In the genomic region with DNA sequence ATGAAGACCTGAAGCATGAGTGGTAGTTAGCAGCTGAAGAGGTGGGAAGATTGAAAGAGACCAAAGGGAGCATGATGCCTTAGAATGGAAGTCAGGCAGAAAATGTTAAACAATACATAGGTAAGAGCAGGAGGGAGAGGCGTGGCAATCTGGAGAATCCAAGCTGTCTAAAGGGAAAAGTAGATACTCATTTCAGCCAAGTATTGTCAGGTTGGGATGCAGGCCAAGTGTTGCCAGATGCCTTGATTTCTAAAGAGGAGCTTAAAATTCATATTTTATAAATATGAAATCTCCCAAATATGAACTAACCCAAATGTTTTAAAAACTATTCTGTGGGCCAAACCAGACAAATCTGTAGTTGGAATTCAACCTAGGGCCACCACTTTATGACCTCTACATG, we compare ENCODE assay signal across 20 cellular contexts. TPM values are rescaled to one million over a fixed set of nuclear protein-coding genes. Genes with fewer than 3 reads are reported as not detected.
DNase-seq lines count a peak whose midpoint lies in the region; ATAC-seq, FAIRE-seq and TF ChIP-seq lines count a peak whose summit lies in the region.
"Had no signal": no experiment of that assay in that cellular context is flagged by ENCODE, and none has a peak within 500 bp of the region (broad histone marks: within the 10 kb centered on the region; RNA-seq: fewer than 3 reads in every experiment).

No MANE protein-coding gene starts in this region.

- H3K9ac ChIP-seq in GM12878 (ENCODE audit: control insufficient read depth, insufficient read depth, low read length) = no peak overlapping the region

- DNase-seq in DMS53 (lab: John Stamatoyannopoulos, UW) = peak; percentile 33
- DNase-seq in DMS53 treated with DMSO at 0.1 percent for 48 hours (lab: John Stamatoyannopoulos, UW; ENCODE audit: unreplicated experiment) = no peak
- no peak for DNase-seq in right cardiac atrium
- DNase-seq in cardiac septum (ENCODE audit: low spot score) = no peak
- DNase-seq in GM12878 (ENCODE audit: low read depth, low spot score) = no peak
- DNase-seq in thoracic aorta (ENCODE audit: low spot score) = no peak
- no peak for DNase-seq in NCI-H526 (lab: John Stamatoyannopoulos, UW)
- DNase-seq: dermis blood vessel endothelial cell; islet precursor cell; NCI-H1436 treated with DMSO at 0.1 percent for 48 hours; NCI-H774; stimulated activated CD4-positive, alpha-beta T cell treated with anti-CD3 and anti-CD28 coated beads, Interleukin-4, amount 100 ng/mL, for 1 hour; stimulated activated CD8-positive, alpha-beta memory T cell treated with anti-CD3 and anti-CD28 coated beads, Interleukin-4, amount 100 ng/mL, for 48 hours had no signal

- RAD21 ChIA-PET in GM12878 (lab: Charles Lee; ENCODE audit: unreplicated experiment) = interaction anchor here (1.0 to 2.3 kb wide), 3 partner anchors 12 to 163 kb away, joined by 5 to 9 read pairs (median 6); no protein-coding TSS in a partner anchor

- no peak for ATAC-seq in right cardiac atrium
- no peak for ATAC-seq in GM12878
- ATAC-seq in thoracic aorta (ENCODE audit: insufficient number of reproducible peaks, low FRiP score, low read depth) = no peak
- no peak for ATAC-seq in GM18870 (IDR thresholded peaks at IDR 0.05; ENCODE audit: unreplicated experiment)
- ATAC-seq: esophagus mucosa, WTC11 had no signal

- H3K4me1 ChIP-seq in right cardiac atrium (ENCODE audit: control insufficient read depth, insufficient read depth, low read length) (peaks cover 6% of the 10 kb centered on the region), GM12878 (ENCODE audit: control insufficient read depth, insufficient read depth, low read length) (peaks cover 13% of the 10 kb centered on the region), thoracic aorta (ENCODE audit: control insufficient read depth in 1 of 2, low read depth in 2 of 2) (peaks cover 49 to 76% of the 10 kb centered on the region in 2 donors)

- H3K4me3 ChIP-seq in right cardiac atrium (ENCODE audit: low read length) = no peak overlapping the region
- H3K4me3 ChIP-seq in GM12878 = no peak overlapping the region
- no peak overlapping the region for H3K4me3 ChIP-seq in thoracic aorta

- no peak overlapping the region for H2AFZ ChIP-seq in GM12878 (ENCODE audit: control insufficient read depth, low read depth, low read length)

- H3K27ac ChIP-seq in right cardiac atrium (ENCODE audit: low read length) = peak overlapping the region; percentile 30
- H3K27ac ChIP-seq in GM12878 (ENCODE audit: control insufficient read depth, insufficient read depth) = no peak overlapping the region
- peak overlapping the region; percentile 26 to 93 for H3K27ac ChIP-seq in thoracic aorta
- H3K27ac ChIP-seq: neutrophil had no signal

- no TSS peak for BruUV-seq in GM12878 (replicated peaks; lab: Mats Ljungman, UMichigan)

- no peak for TF ChIP-seq EP300 in GM12878 (IDR thresholded peaks at IDR 0.05; ENCODE audit: borderline replicate concordance in 1 of 2, control insufficient read depth in 1 of 2, low read depth in 2 of 2, low read length in 2 of 2)

- H3K27me3 ChIP-seq in right cardiac atrium (ENCODE audit: control insufficient read depth, insufficient read depth) (no peaks in the 10 kb centered on the region), GM12878 (replicated peaks in 1 of 2; ENCODE audit: control insufficient read depth in 2 of 2, insufficient read depth in 2 of 2, low read length in 1 of 2) (no peaks in the 10 kb centered on the region; a peak in 1 of 4 replicates), thoracic aorta (replicated peaks; ENCODE audit: insufficient read depth) (no peaks in the 10 kb centered on the region)

- no peak for TF ChIP-seq POLR2A in GM12878 (IDR thresholded peaks at IDR 0.05; ENCODE audit: low read depth, low read length)

- no peak for TF ChIP-seq RAD21 in GM12878 (IDR thresholded peaks at IDR 0.05; ENCODE audit: insufficient read depth, low read depth, low read length)

- no peaks in the 10 kb centered on the region for H3K9me3 ChIP-seq in right cardiac atrium (ENCODE audit: control insufficient read depth, low read length)
- H3K9me3 ChIP-seq in GM12878 (replicated peaks; ENCODE audit: control insufficient read depth, insufficient read depth, low read length) = no peaks in the 10 kb centered on the region
- no peaks in the 10 kb centered on the region for H3K9me3 ChIP-seq in thoracic aorta
- H3K9me3 ChIP-seq: neutrophil had no signal

- peak overlapping the region; percentile 54; the same call in 1 of the 2 replicates for H3K4me2 ChIP-seq in GM12878 (ENCODE audit: control insufficient read depth, insufficient read depth)

- no peaks in the 10 kb centered on the region for H4K20me1 ChIP-seq in GM12878 (ENCODE audit: control insufficient read depth, insufficient read depth)

- H3K36me3 ChIP-seq in GM12878 (ENCODE audit: control insufficient read depth in 2 of 2, insufficient read depth in 2 of 2, low read length in 1 of 2) (no peaks in the 10 kb centered on the region), thoracic aorta (no peaks in the 10 kb centered on the region)
- H3K36me3 ChIP-seq: neutrophil had no signal

- WGBS in right cardiac atrium = 76% methylated on average over 1 of the region's 1 CpG
- 100% methylated on average over 1 of the region's 1 CpG for WGBS in GM12878 (ENCODE audit: insufficient coverage, insufficient replicate concordance, low lambda C conversion rate, missing lambda C conversion rate)

- intact Hi-C loops in right cardiac atrium (cut with DNase I) (no loop called here), cardiac septum (cut with DNase I) (no loop called here), GM12878 (cut with micrococcal nuclease; ENCODE audit: unreplicated experiment) (loop anchor here (5.0 kb wide), 1 partner anchor 363 kb away; the partner anchor contains the start of genes GIN1 and PPIP5K2)

- POLR2A ChIA-PET in GM12878 (lab: Charles Lee) = interaction anchor here (1.7 kb wide), 1 partner anchor 14 kb away, joined by 4 read pairs; no protein-coding TSS in a partner anchor

- CTCF ChIA-PET in GM12878 (lab: Yijun Ruan, JAX) = interaction anchor here (0.7 to 2.0 kb wide), 5 partner anchors 21 to 380 kb away, joined by 3 to 8 read pairs (median 4); no protein-coding TSS in a partner anchor

- FAIRE-seq in GM12878 (lab: Jason Lieb, UNC) = no peak
- FAIRE-seq: A204.1, GM12892, RCC 7860 had no signal

- H3K79me2 ChIP-seq in GM12878 (ENCODE audit: control insufficient read depth, insufficient read depth, low read length) = peaks cover 70% of the 10 kb centered on the region

- TF ChIP-seq CTCF in GM12878 (IDR thresholded peaks at IDR 0.05 in 2 of 3, conservative IDR thresholded peaks at IDR 0.05 in 1 of 3; ENCODE audit: control insufficient read depth in 2 of 3, extremely low read depth in 1 of 3, insufficient read depth in 1 of 3, low read depth in 3 of 3, low read length in 3 of 3) = no peak
- no peak for TF ChIP-seq CTCF in thoracic aorta (IDR thresholded peaks at IDR 0.05)

- in situ Hi-C loops in GM12878 (cut with MboI) = loop anchor here (10.0 kb wide), 1 partner anchor 366 kb away; the partner anchor contains the start of genes GIN1 and PPIP5K2

- SMC1A ChIA-PET in GM12878 (lab: Charles Lee; ENCODE audit: uncharacterized antibody, unreplicated experiment) = interaction anchor here (0.6 to 2.7 kb wide), 5 partner anchors 8 to 361 kb away, joined by 3 to 10 read pairs (median 3); partner anchors contain the start of genes GIN1 and PPIP5K2

TF ChIP-seq in GM12878, 131 proteins besides CTCF, POLR2A, EP300 and RAD21:
- TF ChIP-seq IRF5 (IDR thresholded peaks at IDR 0.05; ENCODE audit: borderline replicate concordance) = no peak
TF ChIP-seq in GM12878: peak in this region for 0.

RNA-seq across cellular contexts. Expression of gene PAM, which starts 4.2 kb away (rescaled TPM):
- total RNA-seq in right cardiac atrium (1,000 to 10,000 TPM; 3,384 to 4,784 (median 3,891) TPM), cardiac septum (1,080 TPM), GM12878 (2014; rRNA removed) (15.0 and 15.5 TPM in 2 replicates), GM12878 (2014; rRNA removed; fragmentation: Illumina TruSeq; extraction: Trizol) (15.9 and 18.0 TPM in 2 replicates), GM12878 (2021) (21.3 and 23.0 TPM in 2 replicates), thoracic aorta (100 to 1,000 TPM; 571 to 806 TPM)
- polyA plus RNA-seq in right cardiac atrium (4,213 TPM), GM12878 (2011; rRNA removed) (72.5 and 103 TPM in 2 replicates), GM12878 (2014; fragmentation: Illumina TruSeq; extraction: Trizol) (15.8 and 22.1 TPM in 2 replicates), GM12878 (2014; fragmentation: Nextera tagmentation; extraction: Ambion mirVana) (1 to 10 TPM; 5.5 to 7.4 TPM), GM12878 (2014; rRNA removed) (12.6 and 14.4 TPM in 2 replicates), GM12878 (2016; fragmentation: Nextera tagmentation; extraction: Ambion mirVana) (10 to 100 TPM; 13.2 to 16.1 TPM)
- 281 and 287 TPM in 2 replicates for total RNA-seq in GM12878 (2013; cell fraction: nucleolus; rRNA removed)
- polyA plus RNA-seq in GM12878 (2011; ENCODE audit: low read depth) = 24.4 TPM
- polyA plus RNA-seq in GM12878 (2011; cell fraction: cytosol; rRNA removed) = 23.6 and 31.0 TPM in 2 replicates
- 80.9 and 98.5 TPM in 2 replicates for polyA plus RNA-seq in GM12878 (2011; cell fraction: nucleus; rRNA removed)
- polyA plus RNA-seq in GM12878 (2012) = 25.9 and 36.5 TPM in 2 replicates
- 83.0 and 86.2 TPM in 2 replicates for polyA minus RNA-seq in GM12878 (2011; rRNA and poly(A)+ RNA removed)
- polyA minus RNA-seq in GM12878 (2011; cell fraction: cytosol; rRNA and poly(A)+ RNA removed) = 16.5 and 23.9 TPM in 2 replicates
- 165 and 182 TPM in 2 replicates for polyA minus RNA-seq in GM12878 (2011; cell fraction: nucleus; rRNA and poly(A)+ RNA removed)
